1 cellular context compared by ENCODE assay signal in the genomic region with DNA sequence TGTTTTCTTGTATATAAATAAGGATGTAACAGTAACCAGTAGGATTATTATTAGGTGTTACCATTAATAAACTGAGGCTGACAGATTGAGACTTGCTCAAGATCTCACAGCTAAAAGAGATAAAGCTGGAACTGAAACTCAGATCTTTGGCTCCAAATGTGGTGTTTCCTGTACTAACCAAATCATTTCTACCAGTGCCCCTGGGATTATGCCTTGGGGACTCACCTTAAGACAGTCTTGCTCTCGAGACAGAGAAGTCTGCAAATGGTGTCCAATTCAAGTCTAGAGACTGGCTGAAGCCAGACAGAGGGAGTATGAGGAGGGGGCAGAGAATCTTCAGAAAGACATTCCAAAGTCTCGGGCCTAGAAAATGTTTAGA.
TF ChIP-seq lines count a peak whose summit lies in the region.

No MANE protein-coding gene starts in this region.

TF ChIP-seq in K562, 482 proteins besides CTCF, POLR2A, EP300 and RAD21 (continued from another document):
- TF ChIP-seq, protein P1, sequence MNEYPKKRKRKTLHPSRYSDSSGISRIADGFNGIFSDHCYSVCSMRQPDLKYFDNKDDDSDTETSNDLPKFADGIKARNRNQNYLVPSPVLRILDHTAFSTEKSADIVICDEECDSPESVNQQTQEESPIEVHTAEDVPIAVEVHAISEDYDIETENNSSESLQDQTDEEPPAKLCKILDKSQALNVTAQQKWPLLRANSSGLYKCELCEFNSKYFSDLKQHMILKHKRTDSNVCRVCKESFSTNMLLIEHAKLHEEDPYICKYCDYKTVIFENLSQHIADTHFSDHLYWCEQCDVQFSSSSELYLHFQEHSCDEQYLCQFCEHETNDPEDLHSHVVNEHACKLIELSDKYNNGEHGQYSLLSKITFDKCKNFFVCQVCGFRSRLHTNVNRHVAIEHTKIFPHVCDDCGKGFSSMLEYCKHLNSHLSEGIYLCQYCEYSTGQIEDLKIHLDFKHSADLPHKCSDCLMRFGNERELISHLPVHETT (CRISPR knock-in tag; conservative IDR thresholded peaks at IDR 0.05 in 1 of 2, IDR thresholded peaks at IDR 0.05 in 1 of 2), result peak in 1 of 2 experiments; percentile 71; a peak in 1 of 4 replicates
- TF ChIP-seq, protein P2, sequence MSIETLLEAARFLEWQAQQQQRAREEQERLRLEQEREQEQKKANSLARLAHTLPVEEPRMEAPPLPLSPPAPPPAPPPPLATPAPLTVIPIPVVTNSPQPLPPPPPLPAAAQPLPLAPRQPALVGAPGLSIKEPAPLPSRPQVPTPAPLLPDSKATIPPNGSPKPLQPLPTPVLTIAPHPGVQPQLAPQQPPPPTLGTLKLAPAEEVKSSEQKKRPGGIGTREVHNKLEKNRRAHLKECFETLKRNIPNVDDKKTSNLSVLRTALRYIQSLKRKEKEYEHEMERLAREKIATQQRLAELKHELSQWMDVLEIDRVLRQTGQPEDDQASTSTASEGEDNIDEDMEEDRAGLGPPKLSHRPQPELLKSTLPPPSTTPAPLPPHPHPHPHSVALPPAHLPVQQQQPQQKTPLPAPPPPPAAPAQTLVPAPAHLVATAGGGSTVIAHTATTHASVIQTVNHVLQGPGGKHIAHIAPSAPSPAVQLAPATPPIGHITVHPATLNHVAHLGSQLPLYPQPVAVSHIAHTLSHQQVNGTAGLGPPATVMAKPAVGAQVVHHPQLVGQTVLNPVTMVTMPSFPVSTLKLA (conservative IDR thresholded peaks at IDR 0.05), result 0 out of 4 replicates have a peak, but pooled peaks of 1 of the 2 experiments have one; percentile 10
- TF ChIP-seq ZNF589 (CRISPR knock-in tag; IDR thresholded peaks at IDR 0.05; ENCODE audit: low read depth) (peak; percentile 60; the same call in 1 of the 2 replicates), EZH2 (IDR thresholded peaks at IDR 0.05; ENCODE audit: borderline replicate concordance, low read depth, low read length) (no peak)
